In the genomic region with DNA sequence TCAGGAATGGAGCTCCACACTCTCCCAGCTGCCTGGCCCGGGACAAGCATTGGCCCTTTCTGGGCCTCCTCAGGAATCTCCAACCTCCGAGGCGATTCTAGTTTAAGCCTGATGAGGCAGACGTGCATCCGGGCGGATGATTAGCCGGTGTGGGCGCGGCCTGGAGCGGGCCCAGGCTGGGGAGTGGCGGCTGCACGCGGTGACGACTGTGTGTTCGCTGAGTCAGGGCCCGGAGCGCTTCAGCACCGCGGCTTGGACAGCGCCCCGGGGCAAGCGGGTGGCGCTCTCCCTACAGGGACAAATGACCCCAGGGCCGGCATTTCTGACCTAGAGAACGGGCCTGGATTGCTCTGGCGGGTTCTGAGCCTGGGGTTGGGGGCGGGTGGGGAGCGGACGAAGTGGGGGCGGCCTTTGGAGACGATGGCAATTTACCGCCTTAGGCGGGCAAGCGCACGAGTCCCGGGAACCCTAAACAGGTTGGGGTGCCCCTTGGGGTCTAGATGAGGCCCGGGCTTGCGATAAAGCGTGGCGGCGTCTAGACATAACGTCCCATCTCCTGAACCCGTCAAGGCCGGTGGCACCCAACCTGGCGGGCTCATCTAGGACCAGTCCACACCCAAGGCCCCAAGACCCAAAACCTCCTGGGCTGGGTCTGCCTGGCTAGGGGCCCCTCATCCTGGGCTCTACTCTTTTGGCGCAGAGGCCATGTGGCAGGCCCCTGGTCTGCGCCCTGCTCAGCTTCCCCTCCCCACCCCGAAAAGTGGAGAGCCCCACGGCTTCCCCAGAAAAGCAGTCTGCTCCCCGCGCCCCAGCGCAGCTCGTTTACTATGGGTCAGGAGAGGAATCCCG, we compare ENCODE assay signal across 8 cellular contexts. TPM values are rescaled to one million over a fixed set of nuclear protein-coding genes. Genes with fewer than 3 reads are reported as not detected.
A peak's percentile ranks its signal among the peaks of the same experiment; 100 is the strongest.
DNase-seq lines count a peak whose midpoint lies in the region; ATAC-seq and TF ChIP-seq lines count a peak whose summit lies in the region.

No MANE protein-coding gene starts in this region.

- no peak overlapping the region for H3K27ac ChIP-seq in cardiac muscle cell
- H3K27ac ChIP-seq in psoas muscle = no peak overlapping the region

- H3K27me3 ChIP-seq in cardiac muscle cell = peaks cover 15% of the 10 kb centered on the region
- peaks cover 0 to 59% (median 16%) of the 10 kb centered on the region in 3 donors for H3K27me3 ChIP-seq in psoas muscle (ENCODE audit: insufficient read depth in 3 of 3, low read length in 2 of 3)

- H3K4me1 ChIP-seq in cardiac muscle cell (ENCODE audit: low read depth) (no peaks in the 10 kb centered on the region), psoas muscle (no peaks in the 10 kb centered on the region)

- H3K4me3 ChIP-seq in cardiac muscle cell (no peak overlapping the region), psoas muscle (no peak overlapping the region)

- no peaks in the 10 kb centered on the region for H3K36me3 ChIP-seq in cardiac muscle cell
- no peaks in the 10 kb centered on the region for H3K36me3 ChIP-seq in psoas muscle (ENCODE audit: insufficient read depth in 1 of 2, low read depth in 1 of 2)

- TF ChIP-seq CTCF in cardiac muscle cell (IDR thresholded peaks at IDR 0.05; ENCODE audit: low read depth, low read length) = peak; percentile 13
- no peak for TF ChIP-seq CTCF in psoas muscle (IDR thresholded peaks at IDR 0.05)

- intact Hi-C loops in psoas muscle (cut with DNase I) = no loop called here

- H3K9me3 ChIP-seq in cardiac muscle cell (ENCODE audit: low read depth) = no peaks in the 10 kb centered on the region
- H3K9me3 ChIP-seq in psoas muscle = no peaks in the 10 kb centered on the region

- ATAC-seq in psoas muscle (peak in 3 of 4 donors; percentile 55 to 68 (median 67)), GM21390 (IDR thresholded peaks at IDR 0.05; ENCODE audit: unreplicated experiment) (no peak), HG03135 (IDR thresholded peaks at IDR 0.05; ENCODE audit: unreplicated experiment) (no peak)

- 11 to 12% (median 11%) methylated on average over 51 to 54 of the region's 54 CpGs for WGBS in psoas muscle, 3 donors

- peak; percentile 92 for DNase-seq in GM03348 (ENCODE audit: low spot score)
- peak; percentile 66 for DNase-seq in MV-4-11 (lab: John Stamatoyannopoulos, UW)
- DNase-seq in activated T-cell treated with anti-CD3 and anti-CD28 coated beads, Interleukin-2, amount 50 U/mL, for 1 hour = peak; percentile 39
- DNase-seq in cardiac muscle cell (ENCODE audit: low read depth in 1 of 2, low spot score in 1 of 2) = peak; percentile 85 to 90
- peak; percentile 53 to 72 for DNase-seq in psoas muscle
- no peak for DNase-seq in NCI-H1694 treated with DMSO at 0.1 percent for 48 hours (lab: John Stamatoyannopoulos, UW)

RNA-seq across cellular contexts. Expression of gene ZNHIT3, which starts 22.3 kb away (rescaled TPM):
- total RNA-seq in cardiac muscle cell (37.4 and 38.4 TPM in 2 replicates), psoas muscle (10 to 100 TPM; 22.7 to 32.3 (median 31.1) TPM)
- polyA plus RNA-seq in cardiac muscle cell (103 and 107 TPM in 2 replicates), psoas muscle (10 to 100 TPM; 45.2 to 80.2 (median 58.5) TPM)

Comparison
In these comparisons a context has a peak if more than half of its experiments do, and no peak if none do; other contexts are left out.
1. ATAC-seq: peak in psoas muscle (3 of 4); none in GM21390 (single experiment) and HG03135 (single experiment).